Comparison of ENCODE assay signal across 18 cellular contexts in the genomic region with DNA sequence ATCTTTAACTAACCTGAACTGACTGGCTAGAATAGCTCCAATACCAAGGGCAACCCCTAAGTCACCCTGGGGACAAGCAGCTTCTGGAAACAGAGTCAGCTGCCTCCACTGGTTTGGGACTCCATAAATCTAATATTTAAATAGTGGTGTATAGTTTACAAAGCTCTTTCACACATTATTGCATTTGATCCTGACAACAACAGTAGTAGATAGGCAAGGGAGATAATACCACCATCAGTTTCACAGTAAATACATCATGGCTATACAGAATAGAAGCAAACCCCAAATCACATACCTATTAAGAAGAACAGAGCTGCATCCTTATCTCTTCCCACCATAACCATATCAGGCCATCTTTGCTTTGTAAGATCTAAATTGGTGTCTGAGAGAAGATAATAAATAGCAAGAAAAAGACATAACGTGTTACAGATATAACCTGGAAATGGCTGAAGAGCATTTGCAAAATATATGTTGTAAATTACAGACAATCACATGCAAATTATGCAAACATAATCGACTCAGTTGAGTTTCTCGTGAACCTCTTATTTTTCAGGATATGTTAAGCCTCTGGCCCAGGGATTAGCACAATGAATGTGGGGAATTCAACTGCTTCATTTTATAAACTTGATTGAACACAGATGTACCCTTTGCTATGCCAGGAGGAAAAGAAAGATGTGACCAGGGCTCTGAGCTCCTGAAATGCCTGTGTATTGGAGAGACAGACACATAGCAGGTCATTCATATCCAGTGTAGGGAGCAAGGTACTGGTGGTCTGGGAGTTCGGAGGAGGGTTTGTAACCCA.
"Had no signal": no experiment of that assay in that cellular context is flagged by ENCODE, and none has a peak within 500 bp of the region (broad histone marks: within the 10 kb centered on the region; RNA-seq: fewer than 3 reads in every experiment).

No MANE protein-coding gene starts in this region.

- H3K36me3 ChIP-seq: esophagus muscularis mucosa, gastrocnemius medialis, heart right ventricle, pancreas, tibial nerve, vagina had no signal

- H3K4me1 ChIP-seq: gastrocnemius medialis, pancreas, tibial nerve, vagina had no signal

- H3K27ac ChIP-seq: coronary artery, gastrocnemius medialis, pancreas, tibial nerve, vagina had no signal

- H3K4me3 ChIP-seq: coronary artery, esophagus muscularis mucosa, gastrocnemius medialis, heart right ventricle, pancreas, tibial nerve, vagina had no signal

- ATAC-seq: activated CD8-positive, alpha-beta T cell treated with anti-CD3 and anti-CD28 coated beads, Interleukin-2, amount 10 ng/mL, durations not matched to agents 7 days and 5 days; gastrocnemius medialis; naive thymus-derived CD4-positive, alpha-beta T cell; pancreas; stimulated activated memory B cell treated with anti-CD40 and anti-IgM and Interleukin-4, amounts not matched to agents 10 μg/mL and 1 μg/mL and 100 μg/mL, for 72 hours had no signal

- H3K9me3 ChIP-seq: esophagus muscularis mucosa, gastrocnemius medialis, heart right ventricle, pancreas, tibial nerve, vagina had no signal

- H3K27me3 ChIP-seq: esophagus muscularis mucosa, gastrocnemius medialis, heart right ventricle, pancreas, tibial nerve, vagina had no signal

- DNase-seq: activated B cell treated with CpG ODN at 0.5 μM for 24 hours; activated CD4-positive, alpha-beta T cell treated with anti-CD3 and anti-CD28 coated beads for 48 hours; activated CD8-positive, alpha-beta memory T cell treated with anti-CD3 and anti-CD28 coated beads, Interleukin-2, amount 50 U/mL, for 4 hours; activated CD8-positive, alpha-beta T cell treated with anti-CD3 and anti-CD28 coated beads, Interleukin-2, amount 10 ng/mL, durations not matched to agents 7 days and 5 days; activated effector memory CD4-positive, alpha-beta T cell treated with anti-CD3 and anti-CD28 coated beads, Interleukin-2, amount 50 U/mL, for 16 hours; activated T-cell treated with anti-CD3 and anti-CD28 coated beads, Interleukin-2, amount 50 U/mL, for 48 hours; effector CD4-positive, alpha-beta T cell; gastrocnemius medialis; heart right ventricle; mammary epithelial cell; naive thymus-derived CD4-positive, alpha-beta T cell; pancreas; T-helper 2 cell had no signal
